Comparison of ENCODE assay signal across 19 cellular contexts in genomic region chr15:57355259-57355658, GRCh38. TPM values are rescaled to one million over a fixed set of nuclear protein-coding genes. Genes with fewer than 3 reads are reported as not detected.
"Had no signal": no experiment of that assay in that cellular context is flagged by ENCODE, and none has a peak within 500 bp of the region (broad histone marks: within the 10 kb centered on the region; RNA-seq: fewer than 3 reads in every experiment).

No MANE protein-coding gene starts in this region.

- H3K27me3 ChIP-seq: cardiac muscle cell, esophagus squamous epithelium, testis, upper lobe of right lung had no signal

- H3K36me3 ChIP-seq: cardiac muscle cell, esophagus squamous epithelium, heart right ventricle, left ventricle myocardium inferior, neutrophil, upper lobe of right lung had no signal

- H3K4me1 ChIP-seq: esophagus squamous epithelium, heart right ventricle, left ventricle myocardium inferior, parathyroid adenoma, testis, upper lobe of right lung had no signal

- H3K9ac ChIP-seq: parathyroid adenoma had no signal

- H3K4me3 ChIP-seq: cardiac muscle cell, esophagus squamous epithelium, heart right ventricle, left ventricle myocardium inferior, mucosa of descending colon, smooth muscle cell, testis, upper lobe of right lung had no signal

- H3K27ac ChIP-seq: esophagus squamous epithelium, heart right ventricle, left ventricle myocardium inferior, neutrophil, parathyroid adenoma, testis, upper lobe of right lung had no signal

- H3K9me3 ChIP-seq: esophagus squamous epithelium, heart right ventricle, left ventricle myocardium inferior, mucosa of descending colon, neutrophil, testis, upper lobe of right lung had no signal

- DNase-seq: activated B cell treated with CpG ODN at 0.5 μM for 24 hours; activated CD4-positive, alpha-beta memory T cell treated with anti-CD3 and anti-CD28 coated beads for 36 hours; activated CD4-positive, alpha-beta T cell treated with anti-CD3 and anti-CD28 coated beads for 4 hours; dermis blood vessel endothelial cell; effector memory CD4-positive, alpha-beta T cell; esophagus squamous epithelium; heart right ventricle; kidney glomerular epithelial cell; left ventricle myocardium inferior; mammary epithelial cell; mucosa of descending colon; naive thymus-derived CD4-positive, alpha-beta T cell; stimulated activated CD4-positive, alpha-beta T cell treated with anti-CD3 and anti-CD28 coated beads, Interleukin-4, amount 100 ng/mL, for 1 hour; testis; upper lobe of right lung had no signal

RNA-seq across cellular contexts. Expression of gene CGNL1, which starts 21.0 kb away (rescaled TPM):
- total RNA-seq: activated CD4-positive, alpha-beta memory T cell treated with anti-CD3 and anti-CD28 coated beads for 36 hours; naive thymus-derived CD4-positive, alpha-beta T cell had no signal
- polyA plus RNA-seq: naive thymus-derived CD4-positive, alpha-beta T cell had no signal
